Comparison of ENCODE assay signal across 8 cellular contexts in the genomic region with DNA sequence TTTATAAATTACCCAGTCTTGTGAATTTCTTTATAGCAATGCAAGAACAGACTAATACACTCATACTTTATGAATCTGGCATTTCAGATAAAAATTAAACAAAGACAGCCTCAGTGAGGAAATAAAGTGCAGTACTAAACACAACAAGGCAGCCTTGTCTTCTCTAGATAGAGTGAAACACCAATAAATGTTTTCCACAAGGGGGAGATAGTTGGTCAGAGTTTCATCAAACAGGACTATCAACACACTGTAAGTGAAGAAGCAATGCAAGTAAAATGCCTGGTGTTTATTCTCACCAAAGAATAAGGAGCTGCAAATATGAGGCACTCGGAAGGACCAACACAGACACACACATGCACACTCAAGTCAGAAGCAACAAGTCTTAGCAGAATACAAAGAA.
DNase-seq lines count a peak whose midpoint lies in the region; ATAC-seq and TF ChIP-seq lines count a peak whose summit lies in the region.

No MANE protein-coding gene starts in this region.

- DNase-seq in EH (ENCODE audit: low read depth) (peak; percentile 64), SK-N-MC (ENCODE audit: low read depth, low spot score) (peak; percentile 45), foreskin melanocyte (peak; percentile 83), stromal cell of bone marrow (ENCODE audit: low read depth) (peak; percentile 29), GM19240 (ENCODE audit: insufficient read length, low spot score) (no peak), MG63 (no peak), coronary artery (ENCODE audit: low spot score) (no peak)

- H3K9me3 ChIP-seq in SK-N-MC (ENCODE audit: low read depth, low read length): no peaks in the 10 kb centered on the region
- H3K9me3 ChIP-seq in MG63: no peaks in the 10 kb centered on the region

- H3K27ac ChIP-seq in SK-N-MC (no peak overlapping the region), coronary artery (no peak overlapping the region)

- H3K27me3 ChIP-seq in MG63: no peaks in the 10 kb centered on the region

- H3K36me3 ChIP-seq in SK-N-MC (ENCODE audit: insufficient read depth, low read length) (no peaks in the 10 kb centered on the region), MG63 (no peaks in the 10 kb centered on the region)

- peak; percentile 47 for ATAC-seq in HG03175 (IDR thresholded peaks at IDR 0.05; ENCODE audit: unreplicated experiment)

- no peak overlapping the region for H3K4me3 ChIP-seq in SK-N-MC
- no peak overlapping the region for H3K4me3 ChIP-seq in MG63
- H3K4me3 ChIP-seq in coronary artery: no peak overlapping the region

- no peak for TF ChIP-seq CTCF in coronary artery (IDR thresholded peaks at IDR 0.05)

- no peak overlapping the region for H3K9ac ChIP-seq in SK-N-MC (ENCODE audit: insufficient read length)

Comparison
In these comparisons a context has a peak if more than half of its experiments do, and no peak if none do; other contexts are left out.
1. DNase-seq: peak in EH (single experiment), SK-N-MC (single experiment), foreskin melanocyte (single experiment) and stromal cell of bone marrow (single experiment); none in GM19240 (single experiment), MG63 (single experiment) and coronary artery (single experiment).